10 cellular contexts compared by ENCODE assay signal in genomic region chr21:45555251-45555556, GRCh38. TPM values are rescaled to one million over a fixed set of nuclear protein-coding genes. Genes with fewer than 3 reads are reported as not detected.
A peak's percentile ranks its signal among the peaks of the same experiment; 100 is the strongest.
DNase-seq lines count a peak whose midpoint lies in the region; ATAC-seq, FAIRE-seq and TF ChIP-seq lines count a peak whose summit lies in the region.
"Had no signal": no experiment of that assay in that cellular context is flagged by ENCODE, and none has a peak within 500 bp of the region (broad histone marks: within the 10 kb centered on the region; RNA-seq: fewer than 3 reads in every experiment).

No MANE protein-coding gene starts in this region.

- no peaks in the 10 kb centered on the region for H3F3A ChIP-seq in neural cell (ENCODE audit: insufficient read depth, low read length, poor library complexity, severe bottlenecking)

- no peak overlapping the region for H3K27ac Mint-ChIP-seq in nephron progenitor cell

- no peak overlapping the region for H3K4me3 Mint-ChIP-seq in nephron progenitor cell

- H3K27ac ChIP-seq in A673 (ENCODE audit: low read depth, low read length, poor library complexity, severe bottlenecking) (no peak overlapping the region), HCT116 (ENCODE audit: low read depth, low read length) (no peak overlapping the region), brain microvascular endothelial cell (no peak overlapping the region), neural cell (ENCODE audit: low read length) (no peak overlapping the region)

- TF ChIP-seq CTCF in A673 (conservative IDR thresholded peaks at IDR 0.05; ENCODE audit: low read depth, low read length) (no peak), HCT116 (IDR thresholded peaks at IDR 0.05 in 2 of 3, conservative IDR thresholded peaks at IDR 0.05 in 1 of 3; ENCODE audit: borderline replicate concordance in 1 of 3, insufficient read depth in 1 of 3, low read depth in 2 of 3, low read length in 2 of 3) (no peak), brain microvascular endothelial cell (IDR thresholded peaks at IDR 0.05; ENCODE audit: low read depth, low read length, missing control alignments) (no peak), neural cell (IDR thresholded peaks at IDR 0.05; ENCODE audit: poor library complexity, severe bottlenecking) (no peak), nephron progenitor cell (IDR thresholded peaks at IDR 0.05) (no peak)

- no peaks in the 10 kb centered on the region for H3K36me3 ChIP-seq in A673 (ENCODE audit: insufficient read depth, low read length, poor library complexity, severe bottlenecking)
- H3K36me3 ChIP-seq in HCT116 (ENCODE audit: control insufficient read depth in 1 of 2, insufficient read depth in 2 of 2, low read length in 2 of 2): no peaks in the 10 kb centered on the region
- H3K36me3 ChIP-seq in brain microvascular endothelial cell (replicated peaks): no peaks in the 10 kb centered on the region
- H3K36me3 ChIP-seq in neural cell (ENCODE audit: insufficient read depth, low read length): no peaks in the 10 kb centered on the region

- H3K79me2 ChIP-seq in HCT116 (ENCODE audit: insufficient read depth, low read length): no peaks in the 10 kb centered on the region
- H3K79me2 ChIP-seq in neural cell (replicated peaks; ENCODE audit: insufficient read depth, low read length): no peaks in the 10 kb centered on the region

- H3K9me3 Mint-ChIP-seq in nephron progenitor cell: no peaks in the 10 kb centered on the region
- H3K9me3 Mint-ChIP-seq: activated naive CD8-positive, alpha-beta T cell treated with anti-CD3 and anti-CD28 coated beads, Interleukin-2, amount 10 ng/mL, durations not matched to agents 7 days and 5 days; IgD-negative memory B cell had no signal

- H3K4me2 ChIP-seq in HCT116 (ENCODE audit: low read length) (peak overlapping the region; percentile 80), neural cell (ENCODE audit: low read length) (no peak overlapping the region)

- CTCF ChIA-PET in A673 (lab: Charles Lee) (interaction anchor here (0.6 to 1.3 kb wide), 4 partner anchors 41 to 325 kb away, joined by 3 to 11 read pairs (median 5); no protein-coding TSS in a partner anchor), HCT116 (lab: Charles Lee) (interaction anchor here (0.6 to 1.7 kb wide), 15 partner anchors 10 to 418 kb away, joined by 3 to 39 read pairs (median 4); no protein-coding TSS in a partner anchor)

- H4K20me1 ChIP-seq in HCT116 (ENCODE audit: insufficient read depth) (no peaks in the 10 kb centered on the region), neural cell (ENCODE audit: insufficient read depth) (no peaks in the 10 kb centered on the region)

- H3K27me3 Mint-ChIP-seq in nephron progenitor cell (ENCODE audit: low read depth, poor library complexity): peaks cover 14% of the 10 kb centered on the region

- DNase-seq in A673 (ENCODE audit: low spot score) (no peak), HCT116 (ENCODE audit: low read depth, low spot score) (no peak), brain microvascular endothelial cell (no peak), nephron progenitor cell (no peak), SKM-1 (lab: John Stamatoyannopoulos, UW; ENCODE audit: unreplicated experiment) (no peak), RCC 7860 (ENCODE audit: low spot score) (no peak), NCI-H2196 (lab: John Stamatoyannopoulos, UW; ENCODE audit: unreplicated experiment) (no peak)

- in situ Hi-C loops in brain microvascular endothelial cell (cut with HindIII; ENCODE audit: low pct_ligation_motif_present, low sequenced_read_pairs): no loop called here

- POLR2A ChIA-PET in A673 (lab: Charles Lee; ENCODE audit: low non-redundant PET) (interaction anchor here (0.7 kb wide), 1 partner anchor 453 kb away, joined by 5 read pairs; no protein-coding TSS in a partner anchor), HCT116 (lab: Charles Lee) (interaction anchor here (0.6 to 1.6 kb wide), 3 partner anchors 37 to 265 kb away, joined by 3 to 5 read pairs (median 3); no protein-coding TSS in a partner anchor)

- no peak for FAIRE-seq in RCC 7860 (lab: Jason Lieb, UNC)

- no peak for TF ChIP-seq RAD21 in HCT116 (IDR thresholded peaks at IDR 0.05; ENCODE audit: low read depth)
- no peak for TF ChIP-seq RAD21 in neural cell (conservative IDR thresholded peaks at IDR 0.05)

- H3K4me1 ChIP-seq in A673 (ENCODE audit: insufficient read depth, low read length, poor library complexity, severe bottlenecking) (no peaks in the 10 kb centered on the region), HCT116 (ENCODE audit: control insufficient read depth in 1 of 2, insufficient read depth in 2 of 2, low read length in 2 of 2) (peaks cover 14 to 38% of the 10 kb centered on the region in 2 experiments)

- H3K4me3 ChIP-seq in A673 (ENCODE audit: low read depth, low read length, poor library complexity, severe bottlenecking): peak overlapping the region; percentile 50
- H3K4me3 ChIP-seq in HCT116 (replicated peaks in 1 of 2; ENCODE audit: low read depth in 1 of 2, low read length in 2 of 2): peak overlapping the region; percentile 47 to 55; a peak in 3 of 4 replicates
- peak overlapping the region; percentile 53 for H3K4me3 ChIP-seq in brain microvascular endothelial cell (ENCODE audit: low read depth, low read length)
- peak overlapping the region; percentile 57 for H3K4me3 ChIP-seq in neural cell (ENCODE audit: low read length)

- H3K9ac ChIP-seq in HCT116 (ENCODE audit: low read length) (peak overlapping the region; percentile 72), neural cell (ENCODE audit: low read length) (peak overlapping the region; percentile 38)

- no peak for ATAC-seq in HCT116

- no peak for TF ChIP-seq EP300 in neural cell (conservative IDR thresholded peaks at IDR 0.05; ENCODE audit: poor library complexity, severe bottlenecking)

- BruUV-seq in A673 (replicated peaks; lab: Mats Ljungman, UMichigan): no TSS peak
- BruUV-seq in HCT116 (replicated peaks; lab: Mats Ljungman, UMichigan): no TSS peak

- RAD21 ChIA-PET in HCT116 (lab: Charles Lee; ENCODE audit: low non-redundant PET in 1 of 2, low total read pairs in 2 of 2, uncharacterized antibody in 2 of 2, unreplicated experiment in 2 of 2): no interaction called here

- H3K9me3 ChIP-seq in A673 (ENCODE audit: low read depth, low read length, poor library complexity, severe bottlenecking) (no peaks in the 10 kb centered on the region), HCT116 (ENCODE audit: control insufficient read depth in 1 of 2, insufficient read depth in 1 of 2, low read depth in 1 of 2, low read length in 2 of 2) (no peaks in the 10 kb centered on the region), neural cell (ENCODE audit: low read length) (no peaks in the 10 kb centered on the region)

- H3K9me2 ChIP-seq in HCT116 (ENCODE audit: insufficient read depth): no peaks in the 10 kb centered on the region
- H3K9me2 ChIP-seq in neural cell (ENCODE audit: insufficient read depth, low read length): no peaks in the 10 kb centered on the region

- intact Hi-C loops in A673 (cut with micrococcal nuclease; ENCODE audit: unreplicated experiment): loop anchor here (2.0 to 5.0 kb wide), 2 partner anchors 87 to 266 kb away; partner anchors contain the start of gene PCBP3
- intact Hi-C loops in HCT116 (cut with micrococcal nuclease): loop anchor here (1.0 to 10.0 kb wide), 3 partner anchors 41 to 370 kb away; no protein-coding TSS in a partner anchor

- H3K36me3 Mint-ChIP-seq in nephron progenitor cell (ENCODE audit: low read depth): no peaks in the 10 kb centered on the region
- H3K36me3 Mint-ChIP-seq: activated naive CD8-positive, alpha-beta T cell treated with anti-CD3 and anti-CD28 coated beads, Interleukin-2, amount 10 ng/mL, durations not matched to agents 7 days and 5 days; IgD-negative memory B cell had no signal

- H2AFZ ChIP-seq in HCT116 (ENCODE audit: low read depth, low read length, poor library complexity, severe bottlenecking): no peak overlapping the region
- H2AFZ ChIP-seq in neural cell (ENCODE audit: low read depth, low read length): no peak overlapping the region

- TF ChIP-seq POLR2A in HCT116 (IDR thresholded peaks at IDR 0.05; ENCODE audit: borderline replicate concordance, extremely low read depth, insufficient read depth, insufficient read length): no peak

- H3K27me3 ChIP-seq in A673 (replicated peaks; ENCODE audit: insufficient read depth, low read depth, low read length, poor library complexity) (no peaks in the 10 kb centered on the region), HCT116 (ENCODE audit: insufficient read depth, low read length) (no peaks in the 10 kb centered on the region), brain microvascular endothelial cell (replicated peaks) (no peaks in the 10 kb centered on the region), neural cell (ENCODE audit: insufficient read depth, low read depth, low read length) (no peaks in the 10 kb centered on the region)

- H3K4me1 Mint-ChIP-seq in nephron progenitor cell: peaks cover 27% of the 10 kb centered on the region

TF ChIP-seq in HCT116, 20 proteins besides CTCF, POLR2A, EP300 and RAD21:
- no peak for TF ChIP-seq SIN3A (IDR thresholded peaks at IDR 0.05; ENCODE audit: low read depth)
- TF ChIP-seq JUND (IDR thresholded peaks at IDR 0.05): no peak
- TF ChIP-seq EGR1 (IDR thresholded peaks at IDR 0.05; ENCODE audit: low read depth): no peak

TF ChIP-seq in neural cell, 6 proteins besides CTCF, POLR2A, EP300 and RAD21 (continues in another document):
- TF ChIP-seq REST (IDR thresholded peaks at IDR 0.05; ENCODE audit: borderline replicate concordance): no peak

RNA-seq across cellular contexts. Expression of gene SLC19A1, which starts 13.0 kb away (rescaled TPM):
- 59.6 and 72.1 TPM in 2 replicates for total RNA-seq in A673 (2021)
- total RNA-seq in HCT116 (2021; ENCODE audit: unreplicated experiment): 50.2 TPM
- polyA plus RNA-seq in HCT116 (2012): 23.8 and 27.8 TPM in 2 replicates
- 2.9 and 5.6 TPM in 2 replicates for polyA plus RNA-seq in neural cell
- 9.7 and 10.2 TPM in 2 replicates for polyA minus RNA-seq in neural cell
